In the genomic region with DNA sequence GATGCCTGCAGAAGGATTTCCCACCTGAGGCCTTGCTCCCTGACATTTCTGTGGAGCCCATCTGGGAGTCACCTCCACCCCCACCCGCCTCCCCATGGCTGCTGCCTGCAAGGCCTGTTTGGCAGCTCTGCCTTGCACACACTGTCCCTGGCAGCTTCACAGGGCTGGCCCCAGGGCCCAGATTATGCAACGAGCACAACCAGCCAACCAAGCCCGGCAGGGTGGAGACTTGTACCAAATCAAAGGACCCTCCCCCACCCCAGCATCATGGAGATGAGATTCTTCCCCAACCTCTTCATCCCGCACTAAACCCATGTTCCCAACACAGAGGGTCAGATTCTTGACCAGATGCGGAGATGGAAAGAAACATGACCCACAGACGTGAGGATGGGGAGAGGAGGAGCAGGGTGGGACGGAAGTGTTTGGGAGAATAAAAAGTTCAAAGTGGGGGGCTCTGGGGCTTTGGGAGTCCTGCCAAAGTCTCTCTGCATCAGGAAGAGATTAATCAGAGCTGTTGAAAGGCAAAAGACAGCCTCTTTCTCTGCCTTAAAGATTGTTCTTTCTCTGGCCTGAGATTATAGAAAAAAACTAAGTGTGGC, we compare ENCODE assay signal across 9 cellular contexts. TPM values are rescaled to one million over a fixed set of nuclear protein-coding genes. Genes with fewer than 3 reads are reported as not detected.
DNase-seq lines count a peak whose midpoint lies in the region; ATAC-seq and TF ChIP-seq lines count a peak whose summit lies in the region.
"Had no signal": no experiment of that assay in that cellular context is flagged by ENCODE, and none has a peak within 500 bp of the region (broad histone marks: within the 10 kb centered on the region; RNA-seq: fewer than 3 reads in every experiment).

No MANE protein-coding gene starts in this region.

- peaks cover 33 to 64% (median 49%) of the 10 kb centered on the region in 9 donors for H3K4me1 ChIP-seq in heart right ventricle

- H3K9me3 Mint-ChIP-seq in activated CD4-positive, alpha-beta T cell treated with anti-CD3 and anti-CD28 coated beads, Interleukin-2, amount 10 ng/mL, durations not matched to agents 24 days and 14 days, result no peaks in the 10 kb centered on the region
- H3K9me3 Mint-ChIP-seq in activated naive CD4-positive, alpha-beta T cell treated with anti-CD3 and anti-CD28 coated beads, Interleukin-2, amount 50 U/mL, for 72 hours, result no peaks in the 10 kb centered on the region

- H3K4me3 ChIP-seq in heart right ventricle, result peak overlapping the region in 3 of 10 donors; percentile 2 to 24 (median 24)

- H3K4me3 Mint-ChIP-seq in activated CD4-positive, alpha-beta T cell treated with anti-CD3 and anti-CD28 coated beads, Interleukin-2, amount 10 ng/mL, durations not matched to agents 24 days and 14 days, result peak overlapping the region; percentile 55

- H3K36me3 Mint-ChIP-seq in activated CD4-positive, alpha-beta T cell treated with anti-CD3 and anti-CD28 coated beads, Interleukin-2, amount 10 ng/mL, durations not matched to agents 24 days and 14 days (ENCODE audit: low read depth), result peaks cover 27% of the 10 kb centered on the region
- H3K36me3 Mint-ChIP-seq in activated naive CD4-positive, alpha-beta T cell treated with anti-CD3 and anti-CD28 coated beads, Interleukin-2, amount 50 U/mL, for 72 hours, result peaks cover 22 to 33% of the 10 kb centered on the region in 2 donors

- no peak for DNase-seq in activated CD4-positive, alpha-beta T cell treated with anti-CD3 and anti-CD28 coated beads, Interleukin-2, amount 10 ng/mL, durations not matched to agents 24 days and 14 days
- no peak for DNase-seq in activated CD4-positive, alpha-beta T cell treated with anti-CD3 and anti-CD28 coated beads, Interleukin-2, amount 50 U/mL, for 1 hour
- no peak for DNase-seq in activated naive CD4-positive, alpha-beta T cell treated with anti-CD3 and anti-CD28 coated beads, Interleukin-2, amount 50 U/mL, for 72 hours (ENCODE audit: low spot score in 2 of 2)
- DNase-seq in heart right ventricle (peak; percentile 85 to 90), sciatic nerve (ENCODE audit: low spot score) (peak; percentile 91)

- H3K36me3 ChIP-seq in heart right ventricle, result peaks cover 0 to 42% (median 17%) of the 10 kb centered on the region in 9 donors

- 37 to 41% methylated on average over 7 of the region's 7 CpGs for WGBS in heart right ventricle, 2 donors

- H3K9me3 ChIP-seq in heart right ventricle, result no peaks in the 10 kb centered on the region

- no peak for TF ChIP-seq CTCF in heart right ventricle (IDR thresholded peaks at IDR 0.05)

- H3K27me3 Mint-ChIP-seq in activated CD4-positive, alpha-beta T cell treated with anti-CD3 and anti-CD28 coated beads, Interleukin-2, amount 10 ng/mL, durations not matched to agents 24 days and 14 days, result no peaks in the 10 kb centered on the region

- ATAC-seq in activated naive CD4-positive, alpha-beta T cell treated with anti-CD3 and anti-CD28 coated beads, Interleukin-2, amount 50 U/mL, for 72 hours, result no peak
- peak; percentile 24 to 73 (median 50) for ATAC-seq in heart right ventricle
- peak; percentile 79 for ATAC-seq in sciatic nerve
- no peak for ATAC-seq in GM21619 (IDR thresholded peaks at IDR 0.05; ENCODE audit: unreplicated experiment)
- no peak for ATAC-seq in GM21360 (IDR thresholded peaks at IDR 0.05; ENCODE audit: unreplicated experiment)
- ATAC-seq in HG02798 (IDR thresholded peaks at IDR 0.05; ENCODE audit: poor library complexity, unreplicated experiment), result no peak

- H3K27ac ChIP-seq in heart right ventricle, result peak overlapping the region; percentile 74 to 98 (median 88)

- no peak overlapping the region for H3K27ac Mint-ChIP-seq in activated CD4-positive, alpha-beta T cell treated with anti-CD3 and anti-CD28 coated beads, Interleukin-2, amount 10 ng/mL, durations not matched to agents 24 days and 14 days
- H3K27ac Mint-ChIP-seq in activated naive CD4-positive, alpha-beta T cell treated with anti-CD3 and anti-CD28 coated beads, Interleukin-2, amount 50 U/mL, for 72 hours, result peak overlapping the region; percentile 37 to 77

- H3K4me1 Mint-ChIP-seq in activated CD4-positive, alpha-beta T cell treated with anti-CD3 and anti-CD28 coated beads, Interleukin-2, amount 10 ng/mL, durations not matched to agents 24 days and 14 days, result peaks cover 29% of the 10 kb centered on the region

- H3K27me3 ChIP-seq in heart right ventricle, result no peaks in the 10 kb centered on the region

- intact Hi-C loops in activated CD4-positive, alpha-beta T cell treated with anti-CD3 and anti-CD28 coated beads, Interleukin-2, amount 10 ng/mL, durations not matched to agents 24 days and 14 days (cut with micrococcal nuclease), result no loop called here
- intact Hi-C loops in heart right ventricle (cut with DNase I) (loop anchor here in 1 of 10 donors (10.0 kb wide), 1 partner anchor 144 kb away; no protein-coding TSS in a partner anchor), sciatic nerve (cut with DNase I) (no loop called here)

RNA-seq across cellular contexts. Expression of a gene that starts 3.8 kb away (rescaled TPM):
- 120 and 121 TPM in 2 replicates for total RNA-seq in activated CD4-positive, alpha-beta T cell treated with anti-CD3 and anti-CD28 coated beads, Interleukin-2, amount 10 ng/mL, durations not matched to agents 24 days and 14 days
- 100 to 1,000 TPM in 1 of 2 donors, 10 to 100 TPM in 1; 90.3 to 113 TPM for total RNA-seq in activated naive CD4-positive, alpha-beta T cell treated with anti-CD3 and anti-CD28 coated beads, Interleukin-2, amount 50 U/mL, for 72 hours
- 10 to 100 TPM; 11.6 to 35.7 (median 17.3) TPM for total RNA-seq in heart right ventricle
- 10 to 100 TPM; 23.6 to 31.3 TPM for polyA plus RNA-seq in heart right ventricle
- total RNA-seq in sciatic nerve, result 50.4 TPM

RNA-seq across cellular contexts. Expression of a gene that starts 11.2 kb away (rescaled TPM):
- total RNA-seq in activated CD4-positive, alpha-beta T cell treated with anti-CD3 and anti-CD28 coated beads, Interleukin-2, amount 10 ng/mL, durations not matched to agents 24 days and 14 days, result 99.6 and 100 TPM in 2 replicates
- 10 to 100 TPM; 47.0 to 55.8 TPM for total RNA-seq in activated naive CD4-positive, alpha-beta T cell treated with anti-CD3 and anti-CD28 coated beads, Interleukin-2, amount 50 U/mL, for 72 hours
- total RNA-seq in heart right ventricle, result 10 to 100 TPM; 17.5 to 43.0 (median 28.4) TPM
- 10 to 100 TPM; 14.0 to 29.9 TPM for polyA plus RNA-seq in heart right ventricle
- 41.9 TPM for total RNA-seq in sciatic nerve

RNA-seq across cellular contexts. Expression of a gene that starts 11.5 kb away (rescaled TPM):
- total RNA-seq in activated CD4-positive, alpha-beta T cell treated with anti-CD3 and anti-CD28 coated beads, Interleukin-2, amount 10 ng/mL, durations not matched to agents 24 days and 14 days, result 189 and 199 TPM in 2 replicates
- total RNA-seq in activated naive CD4-positive, alpha-beta T cell treated with anti-CD3 and anti-CD28 coated beads, Interleukin-2, amount 50 U/mL, for 72 hours, result 100 to 1,000 TPM; 129 to 137 TPM
- total RNA-seq in heart right ventricle, result 100 to 1,000 TPM in 9 of 10 donors, 10 to 100 TPM in 1; 92.9 to 153 (median 119) TPM
- polyA plus RNA-seq in heart right ventricle, result 100 to 1,000 TPM; 161 to 228 TPM
- total RNA-seq in sciatic nerve, result 77.1 TPM

RNA-seq across cellular contexts. Expression of a gene that starts 34.8 kb away (rescaled TPM):
- total RNA-seq in activated CD4-positive, alpha-beta T cell treated with anti-CD3 and anti-CD28 coated beads, Interleukin-2, amount 10 ng/mL, durations not matched to agents 24 days and 14 days, result not detected in 2 replicates
- total RNA-seq in activated naive CD4-positive, alpha-beta T cell treated with anti-CD3 and anti-CD28 coated beads, Interleukin-2, amount 50 U/mL, for 72 hours, result 1 to 10 TPM; 2.2 to 2.4 TPM
- total RNA-seq in heart right ventricle (not detected), sciatic nerve (not detected)
- not detected for polyA plus RNA-seq in heart right ventricle
- total RNA-seq: dermis microvascular lymphatic vessel endothelial cell had no signal

RNA-seq across cellular contexts. Expression of a gene that starts 43.1 kb away (rescaled TPM):
- not detected in 2 replicates for total RNA-seq in activated CD4-positive, alpha-beta T cell treated with anti-CD3 and anti-CD28 coated beads, Interleukin-2, amount 10 ng/mL, durations not matched to agents 24 days and 14 days
- total RNA-seq in activated naive CD4-positive, alpha-beta T cell treated with anti-CD3 and anti-CD28 coated beads, Interleukin-2, amount 50 U/mL, for 72 hours, result not detected
- total RNA-seq in heart right ventricle (not detected), sciatic nerve (not detected)
- not detected for polyA plus RNA-seq in heart right ventricle
- total RNA-seq: dermis microvascular lymphatic vessel endothelial cell had no signal

Comparison
In these comparisons a context has a peak if more than half of its experiments do, and no peak if none do; other contexts are left out.
1. DNase-seq: peak in heart right ventricle (2 of 2) and sciatic nerve (single experiment); none in activated CD4-positive, alpha-beta T cell treated with anti-CD3 and anti-CD28 coated beads, Interleukin-2, amount 10 ng/mL, durations not matched to agents 24 days and 14 days (single experiment), activated CD4-positive, alpha-beta T cell treated with anti-CD3 and anti-CD28 coated beads, Interleukin-2, amount 50 U/mL, for 1 hour (single experiment) and activated naive CD4-positive, alpha-beta T cell treated with anti-CD3 and anti-CD28 coated beads, Interleukin-2, amount 50 U/mL, for 72 hours (0 of 2).
2. ATAC-seq: peak in heart right ventricle (8 of 8) and sciatic nerve (single experiment); none in activated naive CD4-positive, alpha-beta T cell treated with anti-CD3 and anti-CD28 coated beads, Interleukin-2, amount 50 U/mL, for 72 hours (0 of 2), GM21619 (single experiment), GM21360 (single experiment) and HG02798 (single experiment).